16 cellular contexts compared by ENCODE assay signal in the genomic region with DNA sequence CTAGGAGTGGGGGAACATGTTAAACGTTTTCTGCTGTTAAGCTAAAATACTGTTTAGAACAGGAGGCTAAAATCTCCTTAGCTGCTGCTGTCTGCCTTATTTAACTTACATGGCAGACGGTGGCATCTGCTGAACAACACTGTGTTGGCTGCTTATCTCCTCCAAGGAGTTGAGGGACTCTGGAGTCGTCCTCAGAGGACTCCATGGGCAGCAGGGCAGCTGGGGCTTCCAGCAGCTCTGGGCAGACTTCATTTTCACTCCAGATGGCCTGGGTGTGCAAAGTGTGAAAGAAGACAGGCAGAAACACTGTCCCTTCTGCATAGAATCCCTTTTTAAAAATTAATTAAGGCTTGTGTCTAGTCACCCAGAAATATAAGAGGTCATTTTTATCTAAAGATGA.
"Had no signal": no experiment of that assay in that cellular context is flagged by ENCODE, and none has a peak within 500 bp of the region (broad histone marks: within the 10 kb centered on the region; RNA-seq: fewer than 3 reads in every experiment).

No MANE protein-coding gene starts in this region.

- H3K27ac ChIP-seq: body of pancreas, colonic mucosa, foreskin keratinocyte, lower lobe of right lung, tibial nerve had no signal

- H3K4me3 ChIP-seq: body of pancreas, colonic mucosa, lower lobe of right lung, tibial nerve had no signal

- ATAC-seq: activated T-cell treated with anti-CD3 and anti-CD28 coated beads, Interleukin-2, amount 50 U/mL, for 4 hours; body of pancreas; foreskin keratinocyte; lower lobe of right lung; natural killer cell had no signal

- H3K4me1 ChIP-seq: body of pancreas, colonic mucosa, foreskin keratinocyte, lower lobe of right lung had no signal

- DNase-seq: activated CD4-positive, alpha-beta T cell treated with anti-CD3 and anti-CD28 coated beads, Interleukin-2, amount 50 U/mL, for 1 hour; activated CD4-positive, CD25-positive, alpha-beta regulatory T cell treated with anti-CD3 and anti-CD28 coated beads, Interleukin-2, amount 50 U/mL, for 72 hours; activated CD8-positive, alpha-beta memory T cell treated with anti-CD3 and anti-CD28 coated beads, Interleukin-2, amount 50 U/mL, for 4 hours; activated naive CD4-positive, alpha-beta T cell treated with anti-CD3 and anti-CD28 coated beads for 36 hours; activated T-cell treated with anti-CD3 and anti-CD28 coated beads, Interleukin-2, amount 50 U/mL, for 4 hours; body of pancreas; caudate nucleus; colonic mucosa; foreskin keratinocyte; lower lobe of right lung; natural killer cell; nucleus accumbens; stimulated activated CD4-positive, alpha-beta T cell treated with anti-CD3 and anti-CD28 coated beads, Interleukin-1b, Interleukin-23, amount 100 ng/mL, for 48 hours; stimulated activated CD8-positive, alpha-beta memory T cell treated with anti-CD3 and anti-CD28 coated beads, Interleukin-4, amount 100 ng/mL, for 48 hours; stimulated activated naive CD4-positive, alpha-beta T cell had no signal

- H3K36me3 ChIP-seq: colonic mucosa, lower lobe of right lung, tibial nerve had no signal

- H3K27me3 ChIP-seq: body of pancreas, colonic mucosa, foreskin keratinocyte, tibial nerve had no signal

- H3K9me3 ChIP-seq: body of pancreas, colonic mucosa, lower lobe of right lung, tibial nerve had no signal
